14 cellular contexts compared by ENCODE assay signal in genomic region chr1:98278055-98278454, GRCh38.
"Had no signal": no experiment of that assay in that cellular context is flagged by ENCODE, and none has a peak within 500 bp of the region (broad histone marks: within the 10 kb centered on the region; RNA-seq: fewer than 3 reads in every experiment).

No MANE protein-coding gene starts in this region.

- H3K4me1 ChIP-seq: gastrocnemius medialis, psoas muscle, upper lobe of left lung had no signal

- H3K4me1 Mint-ChIP-seq: activated naive CD8-positive, alpha-beta T cell treated with anti-CD3 and anti-CD28 coated beads for 36 hours; naive thymus-derived CD4-positive, alpha-beta T cell had no signal

- H3K27me3 ChIP-seq: gastrocnemius medialis, upper lobe of left lung had no signal

- H3K27me3 Mint-ChIP-seq: activated naive CD8-positive, alpha-beta T cell treated with anti-CD3 and anti-CD28 coated beads for 36 hours; naive thymus-derived CD4-positive, alpha-beta T cell had no signal

- H3K9me3 ChIP-seq: gastrocnemius medialis, psoas muscle, upper lobe of left lung had no signal

- H3K27ac Mint-ChIP-seq: activated naive CD8-positive, alpha-beta T cell treated with anti-CD3 and anti-CD28 coated beads for 36 hours; naive thymus-derived CD4-positive, alpha-beta T cell had no signal

- H3K36me3 ChIP-seq: gastrocnemius medialis, upper lobe of left lung had no signal

- H3K9me3 Mint-ChIP-seq: activated naive CD8-positive, alpha-beta T cell treated with anti-CD3 and anti-CD28 coated beads for 36 hours had no signal

- H3K36me3 Mint-ChIP-seq: activated naive CD8-positive, alpha-beta T cell treated with anti-CD3 and anti-CD28 coated beads for 36 hours; naive thymus-derived CD4-positive, alpha-beta T cell had no signal

- H3K4me3 Mint-ChIP-seq: activated naive CD8-positive, alpha-beta T cell treated with anti-CD3 and anti-CD28 coated beads for 36 hours; naive thymus-derived CD4-positive, alpha-beta T cell had no signal

- ATAC-seq: activated CD4-positive, CD25-positive, alpha-beta regulatory T cell treated with anti-CD3 and anti-CD28 coated beads, Interleukin-2, amount 50 U/mL, for 24 hours; gastrocnemius medialis; naive thymus-derived CD4-positive, alpha-beta T cell; psoas muscle; sciatic nerve had no signal

- DNase-seq: activated naive CD8-positive, alpha-beta T cell treated with anti-CD3 and anti-CD28 coated beads for 36 hours; activated T-cell treated with anti-CD3 and anti-CD28 coated beads, Interleukin-2, amount 50 U/mL, for 1 hour; gastrocnemius medialis; kidney glomerular epithelial cell; midbrain; naive thymus-derived CD4-positive, alpha-beta T cell; nucleus accumbens; psoas muscle; stimulated activated CD4-positive, alpha-beta T cell treated with anti-CD3 and anti-CD28 coated beads, Interleukin-12 subunit alpha, Interleukin-12 subunit beta, amount 100 ng/mL, for 4 hours; stimulated activated naive CD4-positive, alpha-beta T cell; substantia nigra; upper lobe of left lung had no signal

- H3K27ac ChIP-seq: gastrocnemius medialis, psoas muscle, upper lobe of left lung had no signal

- H3K4me3 ChIP-seq: gastrocnemius medialis, psoas muscle, upper lobe of left lung had no signal
